ENCODE assay signal across 24 cellular contexts in genomic region chr1:201110138-201110537, GRCh38. TPM values are rescaled to one million over a fixed set of nuclear protein-coding genes. Genes with fewer than 3 reads are reported as not detected.
A peak's percentile ranks its signal among the peaks of the same experiment; 100 is the strongest.
DNase-seq lines count a peak whose midpoint lies in the region; ATAC-seq and TF ChIP-seq lines count a peak whose summit lies in the region.
"Had no signal": no experiment of that assay in that cellular context is flagged by ENCODE, and none has a peak within 500 bp of the region (broad histone marks: within the 10 kb centered on the region; RNA-seq: fewer than 3 reads in every experiment).

No MANE protein-coding gene starts in this region.

- WGBS in heart left ventricle, 4 donors: 92 to 97% (median 94%) methylated on average over 10 of the region's 10 CpGs
- 84 to 92% methylated on average over 10 of the region's 10 CpGs for WGBS in sigmoid colon, 2 donors
- 91% methylated on average over 10 of the region's 10 CpGs for WGBS in right cardiac atrium

- H3K27me3 Mint-ChIP-seq in neural progenitor cell (ENCODE audit: insufficient read depth, low read depth): peaks cover 2% of the 10 kb centered on the region
- H3K27me3 Mint-ChIP-seq: CD4-positive, alpha-beta T cell; CD8-positive, alpha-beta memory T cell had no signal

- no peak for ATAC-seq in Right ventricle myocardium inferior
- ATAC-seq in heart left ventricle: no peak
- no peak for ATAC-seq in HG03045 (IDR thresholded peaks at IDR 0.05; ENCODE audit: unreplicated experiment)
- no peak for ATAC-seq in right cardiac atrium
- ATAC-seq: GM12878, HCT116 had no signal

- intact Hi-C loops in Right ventricle myocardium inferior (cut with DNase I) (no loop called here), heart left ventricle (cut with DNase I) (loop anchor here in 3 of 10 donors (5.0 kb wide), 2 partner anchors 68 to 138 kb away; no protein-coding TSS in a partner anchor), sigmoid colon (cut with DNase I) (loop anchor here (5.0 kb wide), 1 partner anchor 68 kb away; no protein-coding TSS in a partner anchor), right cardiac atrium (cut with DNase I) (loop anchor here in 2 of 4 donors (5.0 kb wide), 1 partner anchor 138 kb away; no protein-coding TSS in a partner anchor)

- H3K4me3 Mint-ChIP-seq in neural progenitor cell: no peak overlapping the region
- H3K4me3 Mint-ChIP-seq: CD14-positive monocyte; CD4-positive, alpha-beta T cell; CD8-positive, alpha-beta memory T cell had no signal

- H3K27ac Mint-ChIP-seq in neural progenitor cell: peak overlapping the region; percentile 70
- H3K27ac Mint-ChIP-seq: CD14-positive monocyte; CD4-positive, alpha-beta T cell; CD8-positive, alpha-beta memory T cell had no signal

- H3K36me3 Mint-ChIP-seq in neural progenitor cell: no peaks in the 10 kb centered on the region
- H3K36me3 Mint-ChIP-seq: CD14-positive monocyte had no signal

- in situ Hi-C loops in KBM-7 (cut with MboI; ENCODE audit: low pct_unique_long_range_greater_than_20kb, low sequenced_read_pairs): no loop called here

- H2AFZ ChIP-seq in neural progenitor cell (replicated peaks): no peak overlapping the region
- H2AFZ ChIP-seq: GM23248 had no signal

- no peaks in the 10 kb centered on the region for H3K9me3 Mint-ChIP-seq in neural progenitor cell
- H3K9me3 Mint-ChIP-seq: CD4-positive, alpha-beta T cell; CD8-positive, alpha-beta memory T cell had no signal

- no peak for TF ChIP-seq CTCF in heart left ventricle (IDR thresholded peaks at IDR 0.05)
- TF ChIP-seq CTCF in neural progenitor cell (IDR thresholded peaks at IDR 0.05): no peak
- TF ChIP-seq CTCF in sigmoid colon (IDR thresholded peaks at IDR 0.05): no peak

- TF ChIP-seq POLR2A in heart left ventricle (IDR thresholded peaks at IDR 0.05): no peak
- TF ChIP-seq POLR2A in sigmoid colon (IDR thresholded peaks at IDR 0.05): no peak

- peaks cover 64% of the 10 kb centered on the region for H3K4me1 Mint-ChIP-seq in neural progenitor cell

- H3K9me3 ChIP-seq in heart left ventricle (no peaks in the 10 kb centered on the region), neural progenitor cell (ENCODE audit: low read depth) (no peaks in the 10 kb centered on the region), sigmoid colon (no peaks in the 10 kb centered on the region), right cardiac atrium (ENCODE audit: control insufficient read depth, low read length) (no peaks in the 10 kb centered on the region)
- H3K9me3 ChIP-seq: BE2C; BLaER1 treated with 17β-estradiol and CSF1 and Interleukin-3, amounts not matched to agents 10 nM and 100 nM had no signal

- no peaks in the 10 kb centered on the region for H3K79me2 ChIP-seq in neural progenitor cell (ENCODE audit: low read depth)

- DNase-seq in Right ventricle myocardium inferior (ENCODE audit: missing footprints) (peak; percentile 48), heart left ventricle (no peak), neural progenitor cell (ENCODE audit: low spot score) (no peak), sigmoid colon (peak; percentile 53), right cardiac atrium (no peak), KBM-7 (no peak), NCI-H1105 treated with DMSO at 0.1 percent for 48 hours (lab: John Stamatoyannopoulos, UW) (no peak)
- DNase-seq: BE2C; CD4-positive, alpha-beta T cell; DMS 273 treated with DMSO at 0.1 percent for 48 hours; DMS79; EL; GDM1; GM23248; H7 had no signal

- no peaks in the 10 kb centered on the region for H3K36me3 ChIP-seq in heart left ventricle
- no peaks in the 10 kb centered on the region for H3K36me3 ChIP-seq in neural progenitor cell
- no peaks in the 10 kb centered on the region for H3K36me3 ChIP-seq in sigmoid colon
- H3K36me3 ChIP-seq: BE2C; BLaER1 treated with 17β-estradiol and CSF1 and Interleukin-3, amounts not matched to agents 10 nM and 100 nM had no signal

- no peak for TF ChIP-seq EP300 in sigmoid colon (IDR thresholded peaks at IDR 0.05)

- H3K4me3 ChIP-seq in heart left ventricle (no peak overlapping the region), neural progenitor cell (no peak overlapping the region), sigmoid colon (no peak overlapping the region), right cardiac atrium (ENCODE audit: low read length) (no peak overlapping the region)
- H3K4me3 ChIP-seq: BLaER1 treated with 17β-estradiol and CSF1 and Interleukin-3, amounts not matched to agents 10 nM and 100 nM; GM12878; GM23248 had no signal

- no peaks in the 10 kb centered on the region for H3F3A ChIP-seq in neural progenitor cell (ENCODE audit: low read depth)

- H3K4me1 ChIP-seq in heart left ventricle: peaks cover 0 to 15% (median 4%) of the 10 kb centered on the region in 12 donors
- peaks cover 21% of the 10 kb centered on the region for H3K4me1 ChIP-seq in neural progenitor cell
- peaks cover 0 to 13% (median 10%) of the 10 kb centered on the region in 4 donors for H3K4me1 ChIP-seq in sigmoid colon
- H3K4me1 ChIP-seq in right cardiac atrium (ENCODE audit: control insufficient read depth, insufficient read depth, low read length): no peaks in the 10 kb centered on the region
- H3K4me1 ChIP-seq: BE2C had no signal

- H4K20me1 ChIP-seq in neural progenitor cell (ENCODE audit: low read depth): no peaks in the 10 kb centered on the region
- H4K20me1 ChIP-seq: BLaER1 treated with 17β-estradiol and CSF1 and Interleukin-3, amounts not matched to agents 10 nM and 100 nM had no signal

- H3K27me3 ChIP-seq in heart left ventricle (peaks cover 0 to 25% (median 9%) of the 10 kb centered on the region in 9 donors), neural progenitor cell (peaks cover 17% of the 10 kb centered on the region), sigmoid colon (peaks cover 3 to 6% (median 4%) of the 10 kb centered on the region in 3 donors), right cardiac atrium (ENCODE audit: control insufficient read depth, insufficient read depth) (no peaks in the 10 kb centered on the region)

- H3K4me2 ChIP-seq in neural progenitor cell: no peak overlapping the region

- no peak overlapping the region for H3K27ac ChIP-seq in heart left ventricle
- no peak overlapping the region for H3K27ac ChIP-seq in neural progenitor cell
- H3K27ac ChIP-seq in sigmoid colon: no peak overlapping the region
- H3K27ac ChIP-seq in right cardiac atrium (ENCODE audit: low read length): no peak overlapping the region
- H3K27ac ChIP-seq: 22Rv1; BLaER1 treated with 17β-estradiol and CSF1 and Interleukin-3, amounts not matched to agents 10 nM and 100 nM; GM23248 had no signal

- no peak overlapping the region for H3K9ac ChIP-seq in neural progenitor cell
- H3K9ac ChIP-seq: BLaER1 treated with 17β-estradiol and CSF1 and Interleukin-3, amounts not matched to agents 10 nM and 100 nM; GM23248 had no signal

RNA-seq across cellular contexts. Expression of gene CACNA1S, which starts 2.1 kb away (rescaled TPM):
- total RNA-seq in Right ventricle myocardium inferior (not detected), heart left ventricle (not detected), neural progenitor cell (ENCODE audit: low replicate concordance) (0.11 and 0.12 TPM in 2 replicates), sigmoid colon (not detected), right cardiac atrium (under 1 TPM in 2 of 4 donors, not detected in 2; 0.06 to 0.09 TPM)
- polyA plus RNA-seq in heart left ventricle (not detected), sigmoid colon (under 1 TPM in 1 of 3 donors, not detected in 2; 0.01 TPM), right cardiac atrium (not detected)
- total RNA-seq: CD4-positive, alpha-beta T cell; CD8-positive, alpha-beta memory T cell; GM23248; H1; H7 had no signal
- polyA plus RNA-seq: AG04450; CD14-positive monocyte; CD8-positive, alpha-beta memory T cell; GM23248 had no signal

RNA-seq across cellular contexts. Expression of gene ASCL5, which starts 16.8 kb away (rescaled TPM):
- total RNA-seq in Right ventricle myocardium inferior: not detected
- total RNA-seq in heart left ventricle: not detected
- polyA plus RNA-seq in heart left ventricle: not detected
- not detected in 2 replicates for total RNA-seq in neural progenitor cell (ENCODE audit: low replicate concordance)
- not detected for total RNA-seq in sigmoid colon
- polyA plus RNA-seq in sigmoid colon: under 1 TPM in 1 of 3 donors, not detected in 2; 0.06 TPM
- not detected for total RNA-seq in right cardiac atrium
- polyA plus RNA-seq in right cardiac atrium: not detected
- total RNA-seq: GM12878, GM23248, H7 had no signal
- polyA plus RNA-seq: AG04450; CD14-positive monocyte; CD8-positive, alpha-beta memory T cell; GM23248 had no signal

RNA-seq across cellular contexts. Expression of gene TMEM9, which starts 44.1 kb away (rescaled TPM):
- total RNA-seq in Right ventricle myocardium inferior (26.6 TPM), heart left ventricle (10 to 100 TPM; 22.6 to 35.9 (median 29.3) TPM), neural progenitor cell (ENCODE audit: low replicate concordance) (109 and 187 TPM in 2 replicates), sigmoid colon (10 to 100 TPM; 56.2 to 78.3 (median 65.5) TPM), right cardiac atrium (10 to 100 TPM; 45.3 to 54.6 (median 46.6) TPM)
- polyA plus RNA-seq in heart left ventricle (10 to 100 TPM; 22.4 to 42.9 TPM), sigmoid colon (10 to 100 TPM; 12.9 to 47.8 (median 14.4) TPM), right cardiac atrium (44.4 TPM)

Comparison
In these comparisons a context has a peak if more than half of its experiments do, and no peak if none do; other contexts are left out.
1. DNase-seq: peak in Right ventricle myocardium inferior (single experiment) and sigmoid colon (single experiment); none in heart left ventricle (0 of 5), neural progenitor cell (single experiment), right cardiac atrium (0 of 3), KBM-7 (single experiment) and NCI-H1105 treated with DMSO at 0.1 percent for 48 hours (single experiment).